ENCODE assay signal across 9 cellular contexts in the genomic region with DNA sequence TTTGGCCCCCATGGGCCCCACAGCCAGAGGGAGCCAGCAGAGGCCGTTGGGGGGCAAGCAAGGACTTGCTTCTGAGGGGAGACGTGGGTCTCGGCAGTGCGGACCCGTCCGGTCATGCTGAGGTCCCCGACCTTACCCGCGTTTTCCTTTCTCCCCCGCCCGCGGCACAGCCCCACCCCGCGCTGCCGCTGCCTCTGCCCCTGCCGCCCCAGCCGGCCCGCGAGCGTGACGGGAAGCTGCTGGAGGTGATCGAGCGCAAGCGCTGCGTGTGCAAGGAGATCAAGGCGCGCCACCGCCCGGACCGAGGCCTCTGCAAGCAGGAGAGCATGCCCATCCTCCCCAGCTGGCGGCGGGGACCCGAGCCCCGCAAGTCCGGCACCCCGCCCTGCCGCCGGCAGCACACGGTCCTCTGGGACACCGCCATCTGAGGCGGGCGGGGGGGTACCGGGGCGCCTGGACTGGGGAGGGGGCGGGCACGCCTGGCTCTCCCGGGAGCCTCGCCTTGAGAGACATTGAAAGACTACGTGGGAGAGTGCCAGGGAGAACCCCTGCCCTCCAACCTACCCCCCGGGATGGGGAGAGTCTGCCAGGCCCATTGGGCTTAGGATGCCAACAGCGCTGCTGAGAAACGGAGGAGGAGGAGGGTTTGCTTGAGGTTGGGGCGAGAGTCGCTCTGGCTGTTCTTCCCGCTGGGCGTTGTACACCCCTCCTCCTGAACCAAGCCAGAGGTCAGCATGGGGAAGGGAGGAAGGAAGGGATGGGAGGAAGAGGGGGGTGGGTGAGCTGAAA. TPM values are rescaled to one million over a fixed set of nuclear protein-coding genes. Genes with fewer than 3 reads are reported as not detected.
DNase-seq lines count a peak whose midpoint lies in the region; ATAC-seq and TF ChIP-seq lines count a peak whose summit lies in the region.
"Had no signal": no experiment of that assay in that cellular context is flagged by ENCODE, and none has a peak within 500 bp of the region (broad histone marks: within the 10 kb centered on the region; RNA-seq: fewer than 3 reads in every experiment).

No MANE protein-coding gene starts in this region.

- no peak overlapping the region for H3K4ac ChIP-seq in H9 (ENCODE audit: low read depth, low read length)

- H3K36me3 Mint-ChIP-seq in H9 (ENCODE audit: insufficient read depth in 1 of 3, low read depth in 3 of 3), result peaks cover 0 to 4% (median 3%) of the 10 kb centered on the region in 3 experiments; a peak in 2 of 7 replicates
- H3K36me3 Mint-ChIP-seq in chondrocyte (ENCODE audit: low read depth), result no peaks in the 10 kb centered on the region
- H3K36me3 Mint-ChIP-seq in stimulated activated effector memory CD8-positive, alpha-beta T cell treated with anti-CD3 and anti-CD28 coated beads, Interleukin-12 subunit alpha, Interleukin-12 subunit beta, amount 100 ng/mL, for 72 hours, result no peaks in the 10 kb centered on the region

- H3K27me3 ChIP-seq in H9 (ENCODE audit: insufficient read depth, low read length) (no peaks in the 10 kb centered on the region; the same call in 1 of the 2 replicates), WERI-Rb-1 (ENCODE audit: insufficient read depth, low read depth, severe bottlenecking) (no peaks in the 10 kb centered on the region), lung (ENCODE audit: control insufficient read depth, insufficient read depth) (no peaks in the 10 kb centered on the region)

- H4K20me1 ChIP-seq in H9 (ENCODE audit: control insufficient read depth, insufficient read depth, insufficient read length), result no peaks in the 10 kb centered on the region

- H2BK5ac ChIP-seq in H9 (ENCODE audit: insufficient read length, low read length), result no peak overlapping the region

- H3K14ac ChIP-seq in H9 (ENCODE audit: insufficient read depth, low read length), result peak overlapping the region; percentile 21; the same call in 1 of the 2 replicates

- H4K5ac ChIP-seq in H9 (ENCODE audit: insufficient read length, low read depth, low read length), result no peak overlapping the region

- H3K18ac ChIP-seq in H9 (ENCODE audit: insufficient read length, low read depth, low read length), result no peak overlapping the region

- peak overlapping the region; percentile 25 for H3K4me3 ChIP-seq in WERI-Rb-1 (ENCODE audit: low read depth, low read length)
- peak overlapping the region; percentile 8 for H3K4me3 ChIP-seq in lung

- no peak overlapping the region for H2BK120ac ChIP-seq in H9 (ENCODE audit: low read depth, low read length, poor library complexity, severe bottlenecking)

- H3K23ac ChIP-seq in H9 (ENCODE audit: insufficient read length, low read depth, low read length), result no peak overlapping the region

- peak overlapping the region; percentile 52 for H3K4me2 ChIP-seq in H9 (ENCODE audit: insufficient read depth, insufficient read length, low read length)
- H3K4me2 ChIP-seq: KMS-11 had no signal

- H2AFZ ChIP-seq in H9 (ENCODE audit: low read length), result no peak overlapping the region

- H3K79me1 ChIP-seq in H9 (ENCODE audit: insufficient read depth, low read depth, low read length, poor library complexity, severe bottlenecking), result no peaks in the 10 kb centered on the region

- H4K8ac ChIP-seq in H9 (replicated peaks; ENCODE audit: insufficient read length, low read depth, low read length), result no peak overlapping the region

- H3K4me1 Mint-ChIP-seq in H9 (peaks cover 12 to 32% of the 10 kb centered on the region in 2 experiments), chondrocyte (ENCODE audit: low read depth) (no peaks in the 10 kb centered on the region)
- peaks cover 16% of the 10 kb centered on the region for H3K4me1 Mint-ChIP-seq in stimulated activated effector memory CD8-positive, alpha-beta T cell treated with anti-CD3 and anti-CD28 coated beads, Interleukin-12 subunit alpha, Interleukin-12 subunit beta, amount 100 ng/mL, for 72 hours

- no peaks in the 10 kb centered on the region for H3K9me3 ChIP-seq in H9 (ENCODE audit: control insufficient read depth, low read depth, low read length)
- no peaks in the 10 kb centered on the region for H3K9me3 ChIP-seq in WERI-Rb-1 (ENCODE audit: severe bottlenecking)
- H3K9me3 ChIP-seq in lung (ENCODE audit: control insufficient read depth in 2 of 2, insufficient read depth in 1 of 2, low read length in 1 of 2), result no peaks in the 10 kb centered on the region

- ATAC-seq in lung (ENCODE audit: insufficient read depth, low FRiP score), result peak; percentile 37
- peak; percentile 88 for ATAC-seq in stimulated activated effector memory CD8-positive, alpha-beta T cell treated with anti-CD3 and anti-CD28 coated beads, Interleukin-12 subunit alpha, Interleukin-12 subunit beta, amount 100 ng/mL, for 72 hours
- no peak for ATAC-seq in HG03460 (IDR thresholded peaks at IDR 0.05; ENCODE audit: unreplicated experiment)

- no peak overlapping the region for H2BK20ac ChIP-seq in H9 (ENCODE audit: low read depth, low read length, poor library complexity, severe bottlenecking)

- no peak overlapping the region for H2AK5ac ChIP-seq in H9 (ENCODE audit: insufficient read length, low read length)

- no peak overlapping the region for H3K56ac ChIP-seq in H9 (ENCODE audit: insufficient read length, low read depth, low read length)

- H3K23me2 ChIP-seq in H9 (ENCODE audit: insufficient read length, low read depth, low read length, poor library complexity, severe bottlenecking), result peaks cover 3% of the 10 kb centered on the region

- no peak overlapping the region for H3T11ph ChIP-seq in H9 (ENCODE audit: low read length)

- no peaks in the 10 kb centered on the region for H3K9me3 Mint-ChIP-seq in H9
- H3K9me3 Mint-ChIP-seq in chondrocyte (ENCODE audit: low read depth), result no peaks in the 10 kb centered on the region
- H3K9me3 Mint-ChIP-seq in stimulated activated effector memory CD8-positive, alpha-beta T cell treated with anti-CD3 and anti-CD28 coated beads, Interleukin-12 subunit alpha, Interleukin-12 subunit beta, amount 100 ng/mL, for 72 hours, result no peaks in the 10 kb centered on the region

- H2BK12ac ChIP-seq in H9 (ENCODE audit: insufficient read length, low read depth, low read length), result no peak overlapping the region

- H3K27ac Mint-ChIP-seq in H9 (no peak overlapping the region), chondrocyte (ENCODE audit: unreplicated experiment) (no peak overlapping the region)
- peak overlapping the region; percentile 27 for H3K27ac Mint-ChIP-seq in stimulated activated effector memory CD8-positive, alpha-beta T cell treated with anti-CD3 and anti-CD28 coated beads, Interleukin-12 subunit alpha, Interleukin-12 subunit beta, amount 100 ng/mL, for 72 hours

- TF ChIP-seq CTCF in H9 (conservative IDR thresholded peaks at IDR 0.05), result no peak
- no peak for TF ChIP-seq CTCF in WERI-Rb-1 (IDR thresholded peaks at IDR 0.05; ENCODE audit: low read depth, low read length)
- TF ChIP-seq CTCF in chondrocyte (IDR thresholded peaks at IDR 0.05), result peak; percentile 27
- no peak for TF ChIP-seq CTCF in lung (IDR thresholded peaks at IDR 0.05; ENCODE audit: control extremely low read depth, extremely low read depth)

- H4K91ac ChIP-seq in H9 (ENCODE audit: insufficient read length, low read depth, low read length), result no peak overlapping the region

- peak overlapping the region; percentile 51 to 78 for H3K4me3 Mint-ChIP-seq in H9
- H3K4me3 Mint-ChIP-seq in chondrocyte (ENCODE audit: unreplicated experiment), result peak overlapping the region; percentile 6
- peak overlapping the region; percentile 48 for H3K4me3 Mint-ChIP-seq in stimulated activated effector memory CD8-positive, alpha-beta T cell treated with anti-CD3 and anti-CD28 coated beads, Interleukin-12 subunit alpha, Interleukin-12 subunit beta, amount 100 ng/mL, for 72 hours

- no peak for DNase-seq in H9
- peak; percentile 58 for DNase-seq in WERI-Rb-1
- no peak for DNase-seq in chondrocyte (ENCODE audit: low spot score)
- no peak for DNase-seq in lung (ENCODE audit: low spot score)
- DNase-seq in stimulated activated effector memory CD8-positive, alpha-beta T cell treated with anti-CD3 and anti-CD28 coated beads, Interleukin-12 subunit alpha, Interleukin-12 subunit beta, amount 100 ng/mL, for 72 hours (ENCODE audit: low spot score in 2 of 2), result peak; percentile 42 to 69
- DNase-seq in NCI-H187 treated with DMSO at 0.1 percent for 48 hours (lab: John Stamatoyannopoulos, UW), result no peak
- DNase-seq in DMS153 (lab: John Stamatoyannopoulos, UW), result no peak

- no peak overlapping the region for H2BK15ac ChIP-seq in H9 (ENCODE audit: low read depth, low read length)

- H3K9ac ChIP-seq in H9 (ENCODE audit: extremely low read depth, insufficient read length, low read length), result no peak overlapping the region
- H3K9ac ChIP-seq: KMS-11 had no signal

- no CpG with 5 or more reads among the region's 56 CpGs for WGBS in H9 (ENCODE audit: extremely low coverage, insufficient read length, low lambda C conversion rate)
- 3 to 7% methylated on average over 35 to 56 of the region's 56 CpGs for WGBS in lung, 2 donors

- H3K27me3 Mint-ChIP-seq in H9 (ENCODE audit: low read depth) (peaks cover 23% of the 10 kb centered on the region), chondrocyte (ENCODE audit: low read depth) (peaks cover 3% of the 10 kb centered on the region)

- H3K36me3 ChIP-seq in WERI-Rb-1 (no peaks in the 10 kb centered on the region), lung (ENCODE audit: control insufficient read depth in 2 of 2, insufficient read depth in 2 of 2, low read length in 2 of 2) (no peaks in the 10 kb centered on the region)

- H3K4me1 ChIP-seq in H9 (ENCODE audit: insufficient read depth, low read length), result 0 out of 2 replicates have a peak, but pooled peaks cover 2% of the 10 kb centered on the region
- peaks cover 0 to 6% of the 10 kb centered on the region in 2 donors for H3K4me1 ChIP-seq in lung (ENCODE audit: control insufficient read depth in 2 of 2, insufficient read depth in 2 of 2, low read length in 2 of 2)

- H3K79me2 ChIP-seq in H9 (ENCODE audit: insufficient read depth, low read length), result no peaks in the 10 kb centered on the region

- H3K27ac ChIP-seq in H9 (ENCODE audit: insufficient read length, low read depth, low read length), result no peak overlapping the region
- H3K27ac ChIP-seq in WERI-Rb-1, result no peak overlapping the region
- no peak overlapping the region for H3K27ac ChIP-seq in lung (ENCODE audit: low read depth in 1 of 2, low read length in 1 of 2)
- H3K27ac ChIP-seq: KMS-11 had no signal

RNA-seq across cellular contexts. Expression of a gene that starts 9.9 kb away (rescaled TPM):
- total RNA-seq in H9 (2021) (3.2 and 4.0 TPM in 2 replicates), chondrocyte (0.77 to 0.95 TPM (median 0.87 TPM) in 3 replicates), lung (1 to 10 TPM in 1 of 2 donors, under 1 TPM in 1; 0.52 to 1.1 TPM)
- under 1 TPM; 0.32 to 0.39 TPM for polyA plus RNA-seq in lung

RNA-seq across cellular contexts. Expression of a gene that starts 14.7 kb away (rescaled TPM):
- 17.2 and 17.5 TPM in 2 replicates for total RNA-seq in H9 (2021)
- 24.0 to 34.1 TPM (median 33.0 TPM) in 3 replicates for total RNA-seq in chondrocyte
- 10 to 100 TPM; 38.2 to 62.8 TPM for total RNA-seq in lung
- polyA plus RNA-seq in lung, result 10 to 100 TPM; 33.6 to 62.0 TPM

RNA-seq across cellular contexts. Expression of a gene that starts 29.6 kb away (rescaled TPM):
- 0.39 TPM in 1 of 2 replicates, not detected in the other for total RNA-seq in H9 (2021)
- total RNA-seq in chondrocyte, result 0.42 to 0.87 TPM in 2 of 3 replicates, not detected in the other
- 1 to 10 TPM in 1 of 2 donors, under 1 TPM in 1; 0.83 to 2.0 TPM for total RNA-seq in lung
- under 1 TPM; 0.54 to 0.83 TPM for polyA plus RNA-seq in lung

RNA-seq across cellular contexts. Expression of a gene that starts 45.3 kb away (rescaled TPM):
- total RNA-seq in H9 (2021), result 11.2 and 12.7 TPM in 2 replicates
- 7.7 to 8.2 TPM (median 7.8 TPM) in 3 replicates for total RNA-seq in chondrocyte
- total RNA-seq in lung, result 10 to 100 TPM; 22.8 to 36.0 TPM
- polyA plus RNA-seq in lung, result 10 to 100 TPM; 15.9 to 16.6 TPM

RNA-seq across cellular contexts. Expression of a gene that starts 57.4 kb away (rescaled TPM):
- 37.4 and 40.2 TPM in 2 replicates for total RNA-seq in H9 (2021)
- total RNA-seq in chondrocyte, result 20.5 to 23.0 TPM (median 21.0 TPM) in 3 replicates
- 10 to 100 TPM in 1 of 2 donors, 1 to 10 TPM in 1; 8.2 to 36.4 TPM for total RNA-seq in lung
- polyA plus RNA-seq in lung, result 10 to 100 TPM; 38.2 to 65.1 TPM

Comparison
In these comparisons a context has a peak if more than half of its experiments do, and no peak if none do; other contexts are left out.
1. DNase-seq: peak in WERI-Rb-1 (single experiment) and stimulated activated effector memory CD8-positive, alpha-beta T cell treated with anti-CD3 and anti-CD28 coated beads, Interleukin-12 subunit alpha, Interleukin-12 subunit beta, amount 100 ng/mL, for 72 hours (2 of 2); none in H9 (single experiment), chondrocyte (single experiment), lung (single experiment), NCI-H187 treated with DMSO at 0.1 percent for 48 hours (single experiment) and DMS153 (single experiment).
2. H3K4me3 Mint-ChIP-seq: peak in every context shown above with its lines; median percentile 64 in H9; 48 in stimulated activated effector memory CD8-positive, alpha-beta T cell treated with anti-CD3 and anti-CD28 coated beads, Interleukin-12 subunit alpha, Interleukin-12 subunit beta, amount 100 ng/mL, for 72 hours; 6 in chondrocyte.